ENCODE assay signal across 15 cellular contexts in the genomic region with DNA sequence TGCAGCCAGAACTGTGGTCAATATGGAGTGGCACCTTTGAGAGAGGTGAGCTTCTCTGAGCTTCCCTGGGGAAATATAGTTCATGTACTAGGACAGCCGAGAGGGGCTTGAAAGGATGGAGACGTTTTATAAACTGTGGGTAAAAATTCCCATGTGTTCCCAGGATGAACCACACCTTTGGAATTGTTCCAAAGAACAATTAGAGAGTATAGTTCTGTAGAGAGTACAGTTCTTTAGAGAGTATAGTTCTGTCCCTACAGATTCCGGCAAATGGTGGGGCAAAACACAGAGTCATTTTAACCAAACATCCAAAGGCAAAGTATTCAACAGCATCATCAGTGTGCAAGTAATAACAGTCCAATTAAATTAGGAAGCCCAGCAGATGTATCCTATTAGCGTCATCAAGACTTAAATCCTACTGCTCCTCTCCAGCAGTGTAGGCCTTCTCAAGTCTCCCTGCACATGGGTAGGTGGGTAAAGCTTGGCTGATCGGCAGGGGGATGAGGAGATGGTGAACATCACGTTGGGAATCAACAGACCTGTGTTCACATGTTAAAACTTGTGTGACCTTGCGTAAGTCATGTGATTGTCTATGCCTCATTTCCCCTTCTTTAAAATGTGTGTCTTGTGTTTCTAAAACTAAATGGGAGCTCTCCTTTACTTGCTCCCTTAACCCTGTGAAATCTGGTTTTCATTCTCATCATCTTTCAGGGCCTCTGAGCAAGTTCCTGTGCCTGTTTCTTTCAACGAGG. TPM values are rescaled to one million over a fixed set of nuclear protein-coding genes. Genes with fewer than 3 reads are reported as not detected.
A peak's percentile ranks its signal among the peaks of the same experiment; 100 is the strongest.
DNase-seq lines count a peak whose midpoint lies in the region; ATAC-seq, FAIRE-seq and TF ChIP-seq lines count a peak whose summit lies in the region.
"Had no signal": no experiment of that assay in that cellular context is flagged by ENCODE, and none has a peak within 500 bp of the region (broad histone marks: within the 10 kb centered on the region; RNA-seq: fewer than 3 reads in every experiment).

No MANE protein-coding gene starts in this region.

- no peak for TF ChIP-seq CTCF in GM23338 (conservative IDR thresholded peaks at IDR 0.05; ENCODE audit: low read depth in 2 of 2)
- no peak for TF ChIP-seq CTCF in bronchial epithelial cell (IDR thresholded peaks at IDR 0.05; ENCODE audit: insufficient read depth, low read length, severe bottlenecking)
- TF ChIP-seq CTCF in mucosa of descending colon (IDR thresholded peaks at IDR 0.05), result no peak

- DNase-seq in GM23338 (ENCODE audit: low spot score) (no peak), NCI-H82 treated with DMSO at 0.1 percent for 48 hours (lab: John Stamatoyannopoulos, UW; ENCODE audit: unreplicated experiment) (peak; percentile 49), bronchial epithelial cell (ENCODE audit: low read depth) (peak; percentile 91), mucosa of descending colon (no peak), Ammon's horn (ENCODE audit: low spot score) (no peak), NCI-H510A treated with DMSO at 0.1 percent for 48 hours (lab: John Stamatoyannopoulos, UW) (no peak)
- DNase-seq in activated T-cell treated with anti-CD3 and anti-CD28 coated beads, Interleukin-2, amount 50 U/mL, for 24 hours, result no peak
- DNase-seq: AML-193; CD4-positive, alpha-beta T cell; DMS79; NCI-H146 had no signal

- H2AFZ ChIP-seq in GM23338, result peak overlapping the region; percentile 63; the same call in 1 of the 2 replicates
- H2AFZ ChIP-seq: PC-9 had no signal

- H3K4me1 Mint-ChIP-seq in GM23338, result peaks cover 3% of the 10 kb centered on the region; the same call in 2 of the 3 replicates
- H3K4me1 Mint-ChIP-seq in activated T-cell treated with anti-CD3 and anti-CD28 coated beads, Interleukin-2, amount 50 U/mL, for 24 hours (ENCODE audit: low read depth), result no peaks in the 10 kb centered on the region

- no peaks in the 10 kb centered on the region for H3K27me3 ChIP-seq in GM23338 (ENCODE audit: insufficient read depth)
- H3K27me3 ChIP-seq in bronchial epithelial cell (ENCODE audit: control insufficient read depth, insufficient read depth, low read length), result no peaks in the 10 kb centered on the region

- no peak overlapping the region for H3K27ac ChIP-seq in GM23338 (ENCODE audit: low read depth)
- H3K27ac ChIP-seq: PC-9 had no signal

- no peaks in the 10 kb centered on the region for H3K79me2 ChIP-seq in GM23338 (replicated peaks; ENCODE audit: insufficient read depth)

- peak; percentile 81 for FAIRE-seq in bronchial epithelial cell (lab: Jason Lieb, UNC)
- FAIRE-seq: GM12891 had no signal

- no peaks in the 10 kb centered on the region for H3K36me3 Mint-ChIP-seq in GM23338 (ENCODE audit: low read depth)
- H3K36me3 Mint-ChIP-seq in activated T-cell treated with anti-CD3 and anti-CD28 coated beads, Interleukin-2, amount 50 U/mL, for 24 hours (ENCODE audit: low read depth), result no peaks in the 10 kb centered on the region

- H3F3A ChIP-seq in GM23338 (replicated peaks; ENCODE audit: low read depth), result no peaks in the 10 kb centered on the region

- peaks cover 14% of the 10 kb centered on the region for H3K27me3 Mint-ChIP-seq in GM23338 (ENCODE audit: insufficient read depth, low read depth, poor library complexity)
- H3K27me3 Mint-ChIP-seq in activated T-cell treated with anti-CD3 and anti-CD28 coated beads, Interleukin-2, amount 50 U/mL, for 24 hours, result peaks cover 2% of the 10 kb centered on the region

- intact Hi-C loops in mucosa of descending colon (cut with DNase I, micrococcal nuclease), result no loop called here

- H3K4me1 ChIP-seq in GM23338 (ENCODE audit: insufficient read depth) (no peaks in the 10 kb centered on the region), mucosa of descending colon (ENCODE audit: low read depth) (peaks cover 28% of the 10 kb centered on the region)

- ATAC-seq in GM23338, result no peak
- peak; percentile 62 for ATAC-seq in mucosa of descending colon
- ATAC-seq: Right ventricle myocardium inferior had no signal

- H3K4me3 Mint-ChIP-seq in GM23338, result no peak overlapping the region
- H3K4me3 Mint-ChIP-seq in activated T-cell treated with anti-CD3 and anti-CD28 coated beads, Interleukin-2, amount 50 U/mL, for 24 hours, result no peak overlapping the region
- H3K4me3 Mint-ChIP-seq: CD4-positive, alpha-beta T cell had no signal

- H3K36me3 ChIP-seq in GM23338 (ENCODE audit: insufficient read depth), result no peaks in the 10 kb centered on the region
- H3K36me3 ChIP-seq in bronchial epithelial cell (ENCODE audit: control insufficient read depth, insufficient read depth, low read length), result no peaks in the 10 kb centered on the region
- no peaks in the 10 kb centered on the region for H3K36me3 ChIP-seq in mucosa of descending colon (ENCODE audit: low read depth)
- H3K36me3 ChIP-seq: HAP-1 had no signal

- H3K9me2 ChIP-seq in GM23338 (ENCODE audit: insufficient read depth), result no peaks in the 10 kb centered on the region

- no peak overlapping the region for H3K4me2 ChIP-seq in GM23338

- H3K9me3 Mint-ChIP-seq in GM23338, result peaks cover 3% of the 10 kb centered on the region; the same call in 1 of the 3 replicates
- no peaks in the 10 kb centered on the region for H3K9me3 Mint-ChIP-seq in activated T-cell treated with anti-CD3 and anti-CD28 coated beads, Interleukin-2, amount 50 U/mL, for 24 hours
- H3K9me3 Mint-ChIP-seq: CD4-positive, alpha-beta T cell had no signal

- H3K9me3 ChIP-seq in mucosa of descending colon, result no peaks in the 10 kb centered on the region
- H3K9me3 ChIP-seq: HAP-1 had no signal

- H3K27ac Mint-ChIP-seq in GM23338, result no peak overlapping the region
- no peak overlapping the region for H3K27ac Mint-ChIP-seq in activated T-cell treated with anti-CD3 and anti-CD28 coated beads, Interleukin-2, amount 50 U/mL, for 24 hours
- H3K27ac Mint-ChIP-seq: CD4-positive, alpha-beta T cell had no signal

- H3K4me3 ChIP-seq in GM23338 (no peak overlapping the region), bronchial epithelial cell (ENCODE audit: low read depth, low read length) (no peak overlapping the region), mucosa of descending colon (no peak overlapping the region)
- H3K4me3 ChIP-seq: HAP-1, PC-9 had no signal

- no peaks in the 10 kb centered on the region for H4K20me1 ChIP-seq in GM23338 (replicated peaks; ENCODE audit: insufficient read depth)

TF ChIP-seq in GM23338, 12 proteins besides CTCF, POLR2A, EP300 and RAD21 (continues in another document):
- TF ChIP-seq, protein P1, sequence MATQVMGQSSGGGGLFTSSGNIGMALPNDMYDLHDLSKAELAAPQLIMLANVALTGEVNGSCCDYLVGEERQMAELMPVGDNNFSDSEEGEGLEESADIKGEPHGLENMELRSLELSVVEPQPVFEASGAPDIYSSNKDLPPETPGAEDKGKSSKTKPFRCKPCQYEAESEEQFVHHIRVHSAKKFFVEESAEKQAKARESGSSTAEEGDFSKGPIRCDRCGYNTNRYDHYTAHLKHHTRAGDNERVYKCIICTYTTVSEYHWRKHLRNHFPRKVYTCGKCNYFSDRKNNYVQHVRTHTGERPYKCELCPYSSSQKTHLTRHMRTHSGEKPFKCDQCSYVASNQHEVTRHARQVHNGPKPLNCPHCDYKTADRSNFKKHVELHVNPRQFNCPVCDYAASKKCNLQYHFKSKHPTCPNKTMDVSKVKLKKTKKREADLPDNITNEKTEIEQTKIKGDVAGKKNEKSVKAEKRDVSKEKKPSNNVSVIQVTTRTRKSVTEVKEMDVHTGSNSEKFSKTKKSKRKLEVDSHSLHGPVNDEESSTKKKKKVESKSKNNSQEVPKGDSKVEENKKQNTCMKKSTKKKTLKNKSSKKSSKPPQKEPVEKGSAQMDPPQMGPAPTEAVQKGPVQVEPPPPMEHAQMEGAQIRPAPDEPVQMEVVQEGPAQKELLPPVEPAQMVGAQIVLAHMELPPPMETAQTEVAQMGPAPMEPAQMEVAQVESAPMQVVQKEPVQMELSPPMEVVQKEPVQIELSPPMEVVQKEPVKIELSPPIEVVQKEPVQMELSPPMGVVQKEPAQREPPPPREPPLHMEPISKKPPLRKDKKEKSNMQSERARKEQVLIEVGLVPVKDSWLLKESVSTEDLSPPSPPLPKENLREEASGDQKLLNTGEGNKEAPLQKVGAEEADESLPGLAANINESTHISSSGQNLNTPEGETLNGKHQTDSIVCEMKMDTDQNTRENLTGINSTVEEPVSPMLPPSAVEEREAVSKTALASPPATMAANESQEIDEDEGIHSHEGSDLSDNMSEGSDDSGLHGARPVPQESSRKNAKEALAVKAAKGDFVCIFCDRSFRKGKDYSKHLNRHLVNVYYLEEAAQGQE (IDR thresholded peaks at IDR 0.05; ENCODE audit: unreplicated experiment), result no peak
- TF ChIP-seq CREB1 (CRISPR knock-in tag; IDR thresholded peaks at IDR 0.05; ENCODE audit: low read depth) (no peak), NANOG (IDR thresholded peaks at IDR 0.05; ENCODE audit: borderline replicate concordance) (no peak)
- TF ChIP-seq, protein P2, sequence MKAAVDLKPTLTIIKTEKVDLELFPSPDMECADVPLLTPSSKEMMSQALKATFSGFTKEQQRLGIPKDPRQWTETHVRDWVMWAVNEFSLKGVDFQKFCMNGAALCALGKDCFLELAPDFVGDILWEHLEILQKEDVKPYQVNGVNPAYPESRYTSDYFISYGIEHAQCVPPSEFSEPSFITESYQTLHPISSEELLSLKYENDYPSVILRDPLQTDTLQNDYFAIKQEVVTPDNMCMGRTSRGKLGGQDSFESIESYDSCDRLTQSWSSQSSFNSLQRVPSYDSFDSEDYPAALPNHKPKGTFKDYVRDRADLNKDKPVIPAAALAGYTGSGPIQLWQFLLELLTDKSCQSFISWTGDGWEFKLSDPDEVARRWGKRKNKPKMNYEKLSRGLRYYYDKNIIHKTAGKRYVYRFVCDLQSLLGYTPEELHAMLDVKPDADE (IDR thresholded peaks at IDR 0.05), result no peak

RNA-seq across cellular contexts. Expression of gene IREB2, which starts 30.0 kb away (rescaled TPM):
- 68.4 and 78.2 TPM in 2 replicates for total RNA-seq in GM23338 (2014; rRNA removed; shearing (Covaris generic))
- 19.2 and 23.4 TPM in 2 replicates for polyA plus RNA-seq in GM23338 (2016; fragmentation: Nextera tagmentation; extraction: Ambion mirVana)
- total RNA-seq in bronchial epithelial cell (12.6 and 16.4 TPM in 2 replicates), mucosa of descending colon (10 to 100 TPM; 51.7 to 62.7 (median 62.0) TPM)

Comparison
In these comparisons a context has a peak if more than half of its experiments do, and no peak if none do; other contexts are left out.
1. DNase-seq: peak in NCI-H82 treated with DMSO at 0.1 percent for 48 hours (single experiment) and bronchial epithelial cell (single experiment); none in GM23338 (single experiment), mucosa of descending colon (0 of 3), Ammon's horn (single experiment), NCI-H510A treated with DMSO at 0.1 percent for 48 hours (single experiment) and activated T-cell treated with anti-CD3 and anti-CD28 coated beads, Interleukin-2, amount 50 U/mL, for 24 hours (single experiment).